ENCODE assay signal across 11 cellular contexts in the genomic region with DNA sequence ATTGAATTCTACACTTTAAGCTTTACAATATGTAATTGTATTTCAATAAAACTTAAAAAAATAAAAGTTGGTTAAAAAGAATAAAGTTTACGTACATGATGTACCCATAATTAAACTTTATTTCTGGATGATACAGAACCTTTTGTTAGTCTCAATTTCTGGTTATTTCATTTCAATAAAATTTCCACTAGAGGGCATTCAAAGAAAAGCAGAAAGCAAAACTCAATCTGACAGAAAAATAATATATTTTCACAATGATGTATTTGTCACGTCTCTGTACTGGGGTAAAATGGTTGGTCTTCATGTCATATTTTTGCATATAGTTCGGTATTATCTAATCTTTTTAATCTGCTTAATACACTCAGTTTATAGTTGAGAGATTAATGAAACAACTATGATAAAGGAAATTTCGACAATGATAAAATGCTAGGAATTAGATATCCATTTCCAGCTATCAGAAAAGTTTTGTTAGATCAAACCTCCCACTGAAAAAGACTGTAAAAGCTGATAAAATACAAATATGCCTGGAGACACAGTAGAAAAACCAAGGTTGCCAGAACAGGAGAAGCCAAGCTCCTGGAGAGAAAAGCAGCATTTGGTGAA. TPM values are rescaled to one million over a fixed set of nuclear protein-coding genes. Genes with fewer than 3 reads are reported as not detected.
DNase-seq lines count a peak whose midpoint lies in the region; ATAC-seq, FAIRE-seq and TF ChIP-seq lines count a peak whose summit lies in the region.
"Had no signal": no experiment of that assay in that cellular context is flagged by ENCODE, and none has a peak within 500 bp of the region (broad histone marks: within the 10 kb centered on the region; RNA-seq: fewer than 3 reads in every experiment).

No MANE protein-coding gene starts in this region.

- peaks cover 10 to 17% of the 10 kb centered on the region in 2 experiments for H3K4me1 Mint-ChIP-seq in H9
- H3K4me1 Mint-ChIP-seq: activated B cell treated with CpG ODN at 0.5 μM for 24 hours had no signal

- H3K14ac ChIP-seq in H9 (ENCODE audit: insufficient read depth, low read length), result no peak overlapping the region

- H3K23me2 ChIP-seq in H9 (ENCODE audit: insufficient read length, low read depth, low read length, poor library complexity, severe bottlenecking), result no peaks in the 10 kb centered on the region

- intact Hi-C loops in kidney (cut with DNase I), result no loop called here

- H3K27me3 ChIP-seq in H9 (ENCODE audit: insufficient read depth, low read length) (no peaks in the 10 kb centered on the region), SU-DHL-6 (ENCODE audit: low read length) (no peaks in the 10 kb centered on the region)

- FAIRE-seq in kidney (lab: Jason Lieb, UNC), result peak; percentile 81

- no peak overlapping the region for H2BK120ac ChIP-seq in H9 (ENCODE audit: low read depth, low read length, poor library complexity, severe bottlenecking)

- H2AFZ ChIP-seq in H9 (ENCODE audit: low read length), result no peak overlapping the region
- no peak overlapping the region for H2AFZ ChIP-seq in SU-DHL-6 (ENCODE audit: low read depth, low read length, severe bottlenecking)

- H3K4me3 Mint-ChIP-seq in H9, result no peak overlapping the region
- H3K4me3 Mint-ChIP-seq: activated B cell treated with CpG ODN at 0.5 μM for 24 hours had no signal

- H4K20me1 ChIP-seq in H9 (ENCODE audit: control insufficient read depth, insufficient read depth, insufficient read length), result no peaks in the 10 kb centered on the region
- no peaks in the 10 kb centered on the region for H4K20me1 ChIP-seq in SU-DHL-6 (ENCODE audit: low read depth, low read length)

- no peak overlapping the region for H4K8ac ChIP-seq in H9 (replicated peaks; ENCODE audit: insufficient read length, low read depth, low read length)

- H3K27me3 Mint-ChIP-seq in H9 (ENCODE audit: low read depth), result no peaks in the 10 kb centered on the region
- H3K27me3 Mint-ChIP-seq: activated B cell treated with CpG ODN at 0.5 μM for 24 hours had no signal

- H3K27ac Mint-ChIP-seq in H9, result no peak overlapping the region
- H3K27ac Mint-ChIP-seq: activated B cell treated with CpG ODN at 0.5 μM for 24 hours had no signal

- ATAC-seq in HG03045 (IDR thresholded peaks at IDR 0.05; ENCODE audit: unreplicated experiment), result no peak

- H3K23ac ChIP-seq in H9 (ENCODE audit: insufficient read length, low read depth, low read length), result no peak overlapping the region

- H3K27ac ChIP-seq in H9 (ENCODE audit: insufficient read length, low read depth, low read length) (no peak overlapping the region), SU-DHL-6 (ENCODE audit: low read depth, low read length) (no peak overlapping the region), kidney (ENCODE audit: low read depth in 2 of 2, low read length in 2 of 2) (no peak overlapping the region)

- H3K4me1 ChIP-seq in H9 (ENCODE audit: insufficient read depth, low read length) (no peaks in the 10 kb centered on the region), kidney (ENCODE audit: control insufficient read depth in 1 of 2, insufficient read depth in 1 of 2, low read depth in 1 of 2, low read length in 2 of 2) (no peaks in the 10 kb centered on the region)

- no peak overlapping the region for H3T11ph ChIP-seq in H9 (ENCODE audit: low read length)

- no peak overlapping the region for H3K4me2 ChIP-seq in H9 (ENCODE audit: insufficient read depth, insufficient read length, low read length)
- no peak overlapping the region for H3K4me2 ChIP-seq in SU-DHL-6 (ENCODE audit: low read depth, low read length, poor library complexity, severe bottlenecking)

- WGBS in H9 (ENCODE audit: extremely low coverage, insufficient read length, low lambda C conversion rate), result no CpG with 5 or more reads among the region's 4 CpGs

- no peak overlapping the region for H4K91ac ChIP-seq in H9 (ENCODE audit: insufficient read length, low read depth, low read length)

- H2BK15ac ChIP-seq in H9 (ENCODE audit: low read depth, low read length), result no peak overlapping the region

- H2AK5ac ChIP-seq in H9 (ENCODE audit: insufficient read length, low read length), result no peak overlapping the region

- H3K36me3 ChIP-seq in SU-DHL-6 (ENCODE audit: low read length) (no peaks in the 10 kb centered on the region), kidney (ENCODE audit: control insufficient read depth in 1 of 2, insufficient read depth in 2 of 2, low read length in 2 of 2) (no peaks in the 10 kb centered on the region)

- H3K4me3 ChIP-seq in SU-DHL-6 (ENCODE audit: insufficient read depth, low read length, poor library complexity, severe bottlenecking) (no peak overlapping the region), kidney (ENCODE audit: low read length in 2 of 2) (no peak overlapping the region)

- no peak overlapping the region for H3K4ac ChIP-seq in H9 (ENCODE audit: low read depth, low read length)

- no peak overlapping the region for H2BK20ac ChIP-seq in H9 (ENCODE audit: low read depth, low read length, poor library complexity, severe bottlenecking)

- H3K79me2 ChIP-seq in H9 (ENCODE audit: insufficient read depth, low read length), result no peaks in the 10 kb centered on the region
- H3K79me2 ChIP-seq in SU-DHL-6 (ENCODE audit: insufficient read depth, low read length), result no peaks in the 10 kb centered on the region

- no peak overlapping the region for H3K9ac ChIP-seq in H9 (ENCODE audit: extremely low read depth, insufficient read length, low read length)
- H3K9ac ChIP-seq in SU-DHL-6 (ENCODE audit: low read length), result no peak overlapping the region
- H3K9ac ChIP-seq in kidney (ENCODE audit: low read length in 2 of 2), result no peak overlapping the region

- H3K36me3 Mint-ChIP-seq in H9 (ENCODE audit: insufficient read depth in 1 of 3, low read depth in 3 of 3), result no peaks in the 10 kb centered on the region

- H2BK5ac ChIP-seq in H9 (ENCODE audit: insufficient read length, low read length), result no peak overlapping the region

- H3K9me3 Mint-ChIP-seq in H9, result no peaks in the 10 kb centered on the region
- H3K9me3 Mint-ChIP-seq: activated B cell treated with CpG ODN at 0.5 μM for 24 hours had no signal

- H3K18ac ChIP-seq in H9 (ENCODE audit: insufficient read length, low read depth, low read length), result no peak overlapping the region

- H4K5ac ChIP-seq in H9 (ENCODE audit: insufficient read length, low read depth, low read length), result no peak overlapping the region

- H3K56ac ChIP-seq in H9 (ENCODE audit: insufficient read length, low read depth, low read length), result no peak overlapping the region

- H3K9me3 ChIP-seq in H9 (ENCODE audit: control insufficient read depth, low read depth, low read length), result no peaks in the 10 kb centered on the region
- H3K9me3 ChIP-seq in SU-DHL-6 (ENCODE audit: insufficient read depth, low read length), result no peaks in the 10 kb centered on the region
- H3K9me3 ChIP-seq in kidney (ENCODE audit: control insufficient read depth in 1 of 2, low read length in 2 of 2), result no peaks in the 10 kb centered on the region

- no peaks in the 10 kb centered on the region for H3K79me1 ChIP-seq in H9 (ENCODE audit: insufficient read depth, low read depth, low read length, poor library complexity, severe bottlenecking)

- no peak overlapping the region for H2BK12ac ChIP-seq in H9 (ENCODE audit: insufficient read length, low read depth, low read length)

- H3K9me2 ChIP-seq in SU-DHL-6 (replicated peaks; ENCODE audit: insufficient read depth, low read length), result no peaks in the 10 kb centered on the region

- TF ChIP-seq CTCF in H9 (conservative IDR thresholded peaks at IDR 0.05) (peak; percentile 56), SU-DHL-6 (IDR thresholded peaks at IDR 0.05; ENCODE audit: insufficient read depth, low read length, poor library complexity, severe bottlenecking) (peak; percentile 37), kidney (IDR thresholded peaks at IDR 0.05; ENCODE audit: borderline replicate concordance, extremely low read depth, insufficient read depth) (peak; percentile 18)

- DNase-seq in AML-193 (lab: John Stamatoyannopoulos, UW), result peak; percentile 19 to 43
- no peak for DNase-seq in H9
- no peak for DNase-seq in kidney
- no peak for DNase-seq in NCI-H226
- no peak for DNase-seq in mucosa of gallbladder (ENCODE audit: low spot score)
- no peak for DNase-seq in stimulated activated CD4-positive, alpha-beta T cell treated with anti-CD3 and anti-CD28 coated beads, Interleukin-2, amount 100 ng/mL, for 48 hours
- DNase-seq: activated B cell treated with CpG ODN at 0.5 μM for 24 hours; effector memory CD4-positive, alpha-beta T cell; retina had no signal

- no peaks in the 10 kb centered on the region for H3F3A ChIP-seq in SU-DHL-6 (ENCODE audit: insufficient read depth)

RNA-seq across cellular contexts. Expression of a gene that starts 27.4 kb away (rescaled TPM):
- not detected in 2 replicates for total RNA-seq in H9 (2021)
- not detected for total RNA-seq in kidney
- polyA plus RNA-seq in kidney (ENCODE audit: insufficient read depth, low read depth, low replicate concordance), result not detected
- not detected for total RNA-seq in mucosa of gallbladder
- total RNA-seq: activated B cell treated with CpG ODN at 0.5 μM for 24 hours had no signal

Comparison
In these comparisons a context has a peak if more than half of its experiments do, and no peak if none do; other contexts are left out.
1. DNase-seq: peak in AML-193 (2 of 2); none in H9 (single experiment), kidney (single experiment), NCI-H226 (single experiment), mucosa of gallbladder (single experiment) and stimulated activated CD4-positive, alpha-beta T cell treated with anti-CD3 and anti-CD28 coated beads, Interleukin-2, amount 100 ng/mL, for 48 hours (0 of 2).
2. Peak in every context shown above with its lines, with median percentiles within 50 percentile points of each other: CTCF ChIP-seq.